In genomic region chr2:233209978-233210680, GRCh38 we compare ENCODE assay signal across 1 cellular context.
TF ChIP-seq lines count a peak whose summit lies in the region.

No MANE protein-coding gene starts in this region.

TF ChIP-seq in GM12878, 131 proteins besides CTCF, POLR2A, EP300 and RAD21 (continued from another document):
- TF ChIP-seq, protein P1, sequence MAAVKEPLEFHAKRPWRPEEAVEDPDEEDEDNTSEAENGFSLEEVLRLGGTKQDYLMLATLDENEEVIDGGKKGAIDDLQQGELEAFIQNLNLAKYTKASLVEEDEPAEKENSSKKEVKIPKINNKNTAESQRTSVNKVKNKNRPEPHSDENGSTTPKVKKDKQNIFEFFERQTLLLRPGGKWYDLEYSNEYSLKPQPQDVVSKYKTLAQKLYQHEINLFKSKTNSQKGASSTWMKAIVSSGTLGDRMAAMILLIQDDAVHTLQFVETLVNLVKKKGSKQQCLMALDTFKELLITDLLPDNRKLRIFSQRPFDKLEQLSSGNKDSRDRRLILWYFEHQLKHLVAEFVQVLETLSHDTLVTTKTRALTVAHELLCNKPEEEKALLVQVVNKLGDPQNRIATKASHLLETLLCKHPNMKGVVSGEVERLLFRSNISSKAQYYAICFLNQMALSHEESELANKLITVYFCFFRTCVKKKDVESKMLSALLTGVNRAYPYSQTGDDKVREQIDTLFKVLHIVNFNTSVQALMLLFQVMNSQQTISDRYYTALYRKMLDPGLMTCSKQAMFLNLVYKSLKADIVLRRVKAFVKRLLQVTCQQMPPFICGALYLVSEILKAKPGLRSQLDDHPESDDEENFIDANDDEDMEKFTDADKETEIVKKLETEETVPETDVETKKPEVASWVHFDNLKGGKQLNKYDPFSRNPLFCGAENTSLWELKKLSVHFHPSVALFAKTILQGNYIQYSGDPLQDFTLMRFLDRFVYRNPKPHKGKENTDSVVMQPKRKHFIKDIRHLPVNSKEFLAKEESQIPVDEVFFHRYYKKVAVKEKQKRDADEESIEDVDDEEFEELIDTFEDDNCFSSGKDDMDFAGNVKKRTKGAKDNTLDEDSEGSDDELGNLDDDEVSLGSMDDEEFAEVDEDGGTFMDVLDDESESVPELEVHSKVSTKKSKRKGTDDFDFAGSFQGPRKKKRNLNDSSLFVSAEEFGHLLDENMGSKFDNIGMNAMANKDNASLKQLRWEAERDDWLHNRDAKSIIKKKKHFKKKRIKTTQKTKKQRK (IDR thresholded peaks at IDR 0.05; ENCODE audit: low read depth, low read length) = no peak
- TF ChIP-seq BMI1 (IDR thresholded peaks at IDR 0.05; ENCODE audit: borderline replicate concordance) (no peak), SREBF2 (IDR thresholded peaks at IDR 0.05; ENCODE audit: low read length) (no peak), CHD1 (IDR thresholded peaks at IDR 0.05; ENCODE audit: low read depth, low read length) (no peak), ZBTB11 (CRISPR knock-in tag; IDR thresholded peaks at IDR 0.05) (no peak), SIX5 (IDR thresholded peaks at IDR 0.05; ENCODE audit: low read depth, low read length, severe bottlenecking) (no peak), CHD2 (IDR thresholded peaks at IDR 0.05; ENCODE audit: borderline replicate concordance, low read depth, low read length) (no peak), SMC3 (IDR thresholded peaks at IDR 0.05; ENCODE audit: borderline replicate concordance, low read length) (no peak), STAT3 (IDR thresholded peaks at IDR 0.05; ENCODE audit: low read depth, low read length) (no peak), RELA (IDR thresholded peaks at IDR 0.05; ENCODE audit: borderline replicate concordance, partially characterized antibody) (no peak), SMARCA5 (IDR thresholded peaks at IDR 0.05) (no peak), YBX1 (IDR thresholded peaks at IDR 0.05) (no peak), NR2F1 (conservative IDR thresholded peaks at IDR 0.05) (no peak)
- TF ChIP-seq, protein P2, sequence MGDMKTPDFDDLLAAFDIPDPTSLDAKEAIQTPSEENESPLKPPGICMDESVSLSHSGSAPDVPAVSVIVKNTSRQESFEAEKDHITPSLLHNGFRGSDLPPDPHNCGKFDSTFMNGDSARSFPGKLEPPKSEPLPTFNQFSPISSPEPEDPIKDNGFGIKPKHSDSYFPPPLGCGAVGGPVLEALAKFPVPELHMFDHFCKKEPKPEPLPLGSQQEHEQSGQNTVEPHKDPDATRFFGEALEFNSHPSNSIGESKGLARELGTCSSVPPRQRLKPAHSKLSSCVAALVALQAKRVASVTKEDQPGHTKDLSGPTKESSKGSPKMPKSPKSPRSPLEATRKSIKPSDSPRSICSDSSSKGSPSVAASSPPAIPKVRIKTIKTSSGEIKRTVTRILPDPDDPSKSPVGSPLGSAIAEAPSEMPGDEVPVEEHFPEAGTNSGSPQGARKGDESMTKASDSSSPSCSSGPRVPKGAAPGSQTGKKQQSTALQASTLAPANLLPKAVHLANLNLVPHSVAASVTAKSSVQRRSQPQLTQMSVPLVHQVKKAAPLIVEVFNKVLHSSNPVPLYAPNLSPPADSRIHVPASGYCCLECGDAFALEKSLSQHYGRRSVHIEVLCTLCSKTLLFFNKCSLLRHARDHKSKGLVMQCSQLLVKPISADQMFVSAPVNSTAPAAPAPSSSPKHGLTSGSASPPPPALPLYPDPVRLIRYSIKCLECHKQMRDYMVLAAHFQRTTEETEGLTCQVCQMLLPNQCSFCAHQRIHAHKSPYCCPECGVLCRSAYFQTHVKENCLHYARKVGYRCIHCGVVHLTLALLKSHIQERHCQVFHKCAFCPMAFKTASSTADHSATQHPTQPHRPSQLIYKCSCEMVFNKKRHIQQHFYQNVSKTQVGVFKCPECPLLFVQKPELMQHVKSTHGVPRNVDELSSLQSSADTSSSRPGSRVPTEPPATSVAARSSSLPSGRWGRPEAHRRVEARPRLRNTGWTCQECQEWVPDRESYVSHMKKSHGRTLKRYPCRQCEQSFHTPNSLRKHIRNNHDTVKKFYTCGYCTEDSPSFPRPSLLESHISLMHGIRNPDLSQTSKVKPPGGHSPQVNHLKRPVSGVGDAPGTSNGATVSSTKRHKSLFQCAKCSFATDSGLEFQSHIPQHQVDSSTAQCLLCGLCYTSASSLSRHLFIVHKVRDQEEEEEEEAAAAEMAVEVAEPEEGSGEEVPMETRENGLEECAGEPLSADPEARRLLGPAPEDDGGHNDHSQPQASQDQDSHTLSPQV (IDR thresholded peaks at IDR 0.05) = no peak
- TF ChIP-seq, protein P3, sequence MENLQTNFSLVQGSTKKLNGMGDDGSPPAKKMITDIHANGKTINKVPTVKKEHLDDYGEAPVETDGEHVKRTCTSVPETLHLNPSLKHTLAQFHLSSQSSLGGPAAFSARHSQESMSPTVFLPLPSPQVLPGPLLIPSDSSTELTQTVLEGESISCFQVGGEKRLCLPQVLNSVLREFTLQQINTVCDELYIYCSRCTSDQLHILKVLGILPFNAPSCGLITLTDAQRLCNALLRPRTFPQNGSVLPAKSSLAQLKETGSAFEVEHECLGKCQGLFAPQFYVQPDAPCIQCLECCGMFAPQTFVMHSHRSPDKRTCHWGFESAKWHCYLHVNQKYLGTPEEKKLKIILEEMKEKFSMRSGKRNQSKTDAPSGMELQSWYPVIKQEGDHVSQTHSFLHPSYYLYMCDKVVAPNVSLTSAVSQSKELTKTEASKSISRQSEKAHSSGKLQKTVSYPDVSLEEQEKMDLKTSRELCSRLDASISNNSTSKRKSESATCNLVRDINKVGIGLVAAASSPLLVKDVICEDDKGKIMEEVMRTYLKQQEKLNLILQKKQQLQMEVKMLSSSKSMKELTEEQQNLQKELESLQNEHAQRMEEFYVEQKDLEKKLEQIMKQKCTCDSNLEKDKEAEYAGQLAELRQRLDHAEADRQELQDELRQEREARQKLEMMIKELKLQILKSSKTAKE (IDR thresholded peaks at IDR 0.05; ENCODE audit: low read depth, poor library complexity, severe bottlenecking) = no peak
- TF ChIP-seq, protein P4, sequence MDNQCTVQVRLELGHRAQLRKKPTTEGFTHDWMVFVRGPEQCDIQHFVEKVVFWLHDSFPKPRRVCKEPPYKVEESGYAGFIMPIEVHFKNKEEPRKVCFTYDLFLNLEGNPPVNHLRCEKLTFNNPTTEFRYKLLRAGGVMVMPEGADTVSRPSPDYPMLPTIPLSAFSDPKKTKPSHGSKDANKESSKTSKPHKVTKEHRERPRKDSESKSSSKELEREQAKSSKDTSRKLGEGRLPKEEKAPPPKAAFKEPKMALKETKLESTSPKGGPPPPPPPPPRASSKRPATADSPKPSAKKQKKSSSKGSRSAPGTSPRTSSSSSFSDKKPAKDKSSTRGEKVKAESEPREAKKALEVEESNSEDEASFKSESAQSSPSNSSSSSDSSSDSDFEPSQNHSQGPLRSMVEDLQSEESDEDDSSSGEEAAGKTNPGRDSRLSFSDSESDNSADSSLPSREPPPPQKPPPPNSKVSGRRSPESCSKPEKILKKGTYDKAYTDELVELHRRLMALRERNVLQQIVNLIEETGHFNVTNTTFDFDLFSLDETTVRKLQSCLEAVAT (IDR thresholded peaks at IDR 0.05) = no peak
- TF ChIP-seq, protein P5, sequence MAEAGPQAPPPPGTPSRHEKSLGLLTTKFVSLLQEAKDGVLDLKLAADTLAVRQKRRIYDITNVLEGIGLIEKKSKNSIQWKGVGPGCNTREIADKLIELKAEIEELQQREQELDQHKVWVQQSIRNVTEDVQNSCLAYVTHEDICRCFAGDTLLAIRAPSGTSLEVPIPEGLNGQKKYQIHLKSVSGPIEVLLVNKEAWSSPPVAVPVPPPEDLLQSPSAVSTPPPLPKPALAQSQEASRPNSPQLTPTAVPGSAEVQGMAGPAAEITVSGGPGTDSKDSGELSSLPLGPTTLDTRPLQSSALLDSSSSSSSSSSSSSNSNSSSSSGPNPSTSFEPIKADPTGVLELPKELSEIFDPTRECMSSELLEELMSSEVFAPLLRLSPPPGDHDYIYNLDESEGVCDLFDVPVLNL (IDR thresholded peaks at IDR 0.05; ENCODE audit: low read depth, low read length) = no peak
- TF ChIP-seq, protein P6, sequence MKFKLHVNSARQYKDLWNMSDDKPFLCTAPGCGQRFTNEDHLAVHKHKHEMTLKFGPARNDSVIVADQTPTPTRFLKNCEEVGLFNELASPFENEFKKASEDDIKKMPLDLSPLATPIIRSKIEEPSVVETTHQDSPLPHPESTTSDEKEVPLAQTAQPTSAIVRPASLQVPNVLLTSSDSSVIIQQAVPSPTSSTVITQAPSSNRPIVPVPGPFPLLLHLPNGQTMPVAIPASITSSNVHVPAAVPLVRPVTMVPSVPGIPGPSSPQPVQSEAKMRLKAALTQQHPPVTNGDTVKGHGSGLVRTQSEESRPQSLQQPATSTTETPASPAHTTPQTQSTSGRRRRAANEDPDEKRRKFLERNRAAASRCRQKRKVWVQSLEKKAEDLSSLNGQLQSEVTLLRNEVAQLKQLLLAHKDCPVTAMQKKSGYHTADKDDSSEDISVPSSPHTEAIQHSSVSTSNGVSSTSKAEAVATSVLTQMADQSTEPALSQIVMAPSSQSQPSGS (IDR thresholded peaks at IDR 0.05; ENCODE audit: low read length) = no peak
